In genomic region chr10:114538544-114538906, GRCh38 we compare ENCODE assay signal across 8 cellular contexts.
DNase-seq lines count a peak whose midpoint lies in the region; ATAC-seq and TF ChIP-seq lines count a peak whose summit lies in the region.

No MANE protein-coding gene starts in this region.

- H3K4me3 ChIP-seq in right cardiac atrium (ENCODE audit: low read length) (no peak overlapping the region), stomach (no peak overlapping the region), psoas muscle (no peak overlapping the region), GM23248 (no peak overlapping the region)

- peak; percentile 76 for DNase-seq in activated CD8-positive, alpha-beta memory T cell treated with anti-CD3 and anti-CD28 coated beads, Interleukin-2, amount 10 ng/mL, durations not matched to agents 7 days and 5 days
- no peak for DNase-seq in activated CD8-positive, alpha-beta memory T cell treated with anti-CD3 and anti-CD28 coated beads for 24 hours
- DNase-seq in activated CD4-positive, alpha-beta T cell treated with anti-CD3 and anti-CD28 coated beads, Interleukin-2, amount 50 U/mL, for 4 hours, result peak; percentile 41 to 46
- DNase-seq in right cardiac atrium, result peak in 2 of 3 donors; percentile 45 to 74
- peak; percentile 81 for DNase-seq in stomach
- DNase-seq in islet precursor cell, result no peak
- DNase-seq in psoas muscle, result no peak
- DNase-seq in GM23248, result no peak

- no peaks in the 10 kb centered on the region for H3K27me3 Mint-ChIP-seq in activated CD8-positive, alpha-beta memory T cell treated with anti-CD3 and anti-CD28 coated beads, Interleukin-2, amount 10 ng/mL, durations not matched to agents 7 days and 5 days

- CTCF ChIA-PET in activated CD8-positive, alpha-beta memory T cell treated with anti-CD3 and anti-CD28 coated beads, Interleukin-2, amount 10 ng/mL, durations not matched to agents 7 days and 5 days (lab: Charles Lee), result interaction anchor here (5.0 to 5.2 kb wide), 2 partner anchors 14 to 67 kb away, joined by 47 to 80 read pairs; no protein-coding TSS in a partner anchor

- ATAC-seq in activated CD8-positive, alpha-beta memory T cell treated with anti-CD3 and anti-CD28 coated beads, Interleukin-2, amount 10 ng/mL, durations not matched to agents 7 days and 5 days, result no peak
- ATAC-seq in right cardiac atrium (peak; percentile 2 to 15), psoas muscle (no peak)

- intact Hi-C loops in right cardiac atrium (cut with DNase I), result no loop called here
- intact Hi-C loops in stomach (cut with DNase I; ENCODE audit: low total_unique reads), result no loop called here
- intact Hi-C loops in psoas muscle (cut with DNase I), result no loop called here

- H4K20me1 ChIP-seq in GM23248 (ENCODE audit: insufficient read depth), result no peaks in the 10 kb centered on the region

- TF ChIP-seq EP300 in stomach (IDR thresholded peaks at IDR 0.05), result no peak

- WGBS in right cardiac atrium, result 49% methylated on average over 9 of the region's 9 CpGs
- WGBS in stomach, 5 donors, result 20 to 42% (median 36%) methylated on average over 9 of the region's 9 CpGs
- 54 to 69% (median 61%) methylated on average over 9 of the region's 9 CpGs for WGBS in psoas muscle, 3 donors
- WGBS in GM23248 (ENCODE audit: low coverage in 1 of 2, low lambda C conversion rate in 2 of 2, missing lambda C conversion rate in 2 of 2), 2 experiments, result 76 to 79% methylated on average over 9 of the region's 9 CpGs

- 0 out of 2 replicates have a peak, but pooled peaks cover 3% of the 10 kb centered on the region for H3F3A ChIP-seq in GM23248 (ENCODE audit: insufficient read depth)

- no peak overlapping the region for H3K4me2 ChIP-seq in GM23248 (ENCODE audit: unreplicated experiment)

- peaks cover 20% of the 10 kb centered on the region for H3K4me1 ChIP-seq in right cardiac atrium (ENCODE audit: control insufficient read depth, insufficient read depth, low read length)
- peaks cover 14 to 37% (median 28%) of the 10 kb centered on the region in 4 donors for H3K4me1 ChIP-seq in stomach
- no peaks in the 10 kb centered on the region for H3K4me1 ChIP-seq in psoas muscle
- H3K4me1 ChIP-seq in GM23248 (ENCODE audit: insufficient read depth), result no peaks in the 10 kb centered on the region

- no peak overlapping the region for H2AFZ ChIP-seq in GM23248

- peaks cover 66% of the 10 kb centered on the region for H3K4me1 Mint-ChIP-seq in activated CD8-positive, alpha-beta memory T cell treated with anti-CD3 and anti-CD28 coated beads, Interleukin-2, amount 10 ng/mL, durations not matched to agents 7 days and 5 days

- H3K36me3 Mint-ChIP-seq in activated CD8-positive, alpha-beta memory T cell treated with anti-CD3 and anti-CD28 coated beads, Interleukin-2, amount 10 ng/mL, durations not matched to agents 7 days and 5 days, result peaks cover 8% of the 10 kb centered on the region

- no peak for TF ChIP-seq POLR2A in stomach (IDR thresholded peaks at IDR 0.05)

- H3K27me3 ChIP-seq in right cardiac atrium (ENCODE audit: control insufficient read depth, insufficient read depth) (no peaks in the 10 kb centered on the region), stomach (no peaks in the 10 kb centered on the region), psoas muscle (ENCODE audit: insufficient read depth in 3 of 3, low read length in 2 of 3) (no peaks in the 10 kb centered on the region), GM23248 (replicated peaks; ENCODE audit: insufficient read depth) (peaks cover 3% of the 10 kb centered on the region)

- H3K27ac ChIP-seq in right cardiac atrium (ENCODE audit: low read length), result peak overlapping the region; percentile 70
- peak overlapping the region; percentile 17 to 73 (median 60) for H3K27ac ChIP-seq in stomach
- no peak overlapping the region for H3K27ac ChIP-seq in psoas muscle
- H3K27ac ChIP-seq in GM23248, result no peak overlapping the region

- H3K9me2 ChIP-seq in GM23248 (ENCODE audit: insufficient read depth), result no peaks in the 10 kb centered on the region

- H3K4me3 Mint-ChIP-seq in activated CD8-positive, alpha-beta memory T cell treated with anti-CD3 and anti-CD28 coated beads, Interleukin-2, amount 10 ng/mL, durations not matched to agents 7 days and 5 days, result peak overlapping the region; percentile 51

- peaks cover 0 to 1% (median 0%) of the 10 kb centered on the region in 4 donors for H3K36me3 ChIP-seq in stomach
- no peaks in the 10 kb centered on the region for H3K36me3 ChIP-seq in psoas muscle (ENCODE audit: insufficient read depth in 1 of 2, low read depth in 1 of 2)
- H3K36me3 ChIP-seq in GM23248 (ENCODE audit: low read depth), result no peaks in the 10 kb centered on the region

- H3K9me3 ChIP-seq in right cardiac atrium (ENCODE audit: control insufficient read depth, low read length), result peaks cover 1% of the 10 kb centered on the region
- H3K9me3 ChIP-seq in stomach, result no peaks in the 10 kb centered on the region
- no peaks in the 10 kb centered on the region for H3K9me3 ChIP-seq in psoas muscle
- H3K9me3 ChIP-seq in GM23248 (ENCODE audit: low read depth), result no peaks in the 10 kb centered on the region

- no peaks in the 10 kb centered on the region for H3K79me2 ChIP-seq in GM23248 (ENCODE audit: insufficient read depth)

- no peaks in the 10 kb centered on the region for H3K9me3 Mint-ChIP-seq in activated CD8-positive, alpha-beta memory T cell treated with anti-CD3 and anti-CD28 coated beads, Interleukin-2, amount 10 ng/mL, durations not matched to agents 7 days and 5 days (ENCODE audit: low read depth)

- no peak for TF ChIP-seq CTCF in stomach (IDR thresholded peaks at IDR 0.05)
- TF ChIP-seq CTCF in psoas muscle (IDR thresholded peaks at IDR 0.05), result no peak

- H3K27ac Mint-ChIP-seq in activated CD8-positive, alpha-beta memory T cell treated with anti-CD3 and anti-CD28 coated beads, Interleukin-2, amount 10 ng/mL, durations not matched to agents 7 days and 5 days, result peak overlapping the region; percentile 100

- no peak overlapping the region for H3K9ac ChIP-seq in GM23248

- in situ Hi-C loops in GM23248 (cut with MboI), result no loop called here

Comparison
In these comparisons a context has a peak if more than half of its experiments do, and no peak if none do; other contexts are left out.
1. DNase-seq: peak in activated CD8-positive, alpha-beta memory T cell treated with anti-CD3 and anti-CD28 coated beads, Interleukin-2, amount 10 ng/mL, durations not matched to agents 7 days and 5 days (single experiment), activated CD4-positive, alpha-beta T cell treated with anti-CD3 and anti-CD28 coated beads, Interleukin-2, amount 50 U/mL, for 4 hours (2 of 2), right cardiac atrium (2 of 3) and stomach (single experiment); none in activated CD8-positive, alpha-beta memory T cell treated with anti-CD3 and anti-CD28 coated beads for 24 hours (single experiment), islet precursor cell (single experiment), psoas muscle (0 of 2) and GM23248 (single experiment).
2. ATAC-seq: peak in right cardiac atrium (2 of 2); none in activated CD8-positive, alpha-beta memory T cell treated with anti-CD3 and anti-CD28 coated beads, Interleukin-2, amount 10 ng/mL, durations not matched to agents 7 days and 5 days (single experiment) and psoas muscle (0 of 4).
3. H3K27ac ChIP-seq: peak in right cardiac atrium (single experiment) and stomach (5 of 5); none in psoas muscle (single experiment) and GM23248 (single experiment).